1 cellular context compared by ENCODE assay signal in the genomic region with DNA sequence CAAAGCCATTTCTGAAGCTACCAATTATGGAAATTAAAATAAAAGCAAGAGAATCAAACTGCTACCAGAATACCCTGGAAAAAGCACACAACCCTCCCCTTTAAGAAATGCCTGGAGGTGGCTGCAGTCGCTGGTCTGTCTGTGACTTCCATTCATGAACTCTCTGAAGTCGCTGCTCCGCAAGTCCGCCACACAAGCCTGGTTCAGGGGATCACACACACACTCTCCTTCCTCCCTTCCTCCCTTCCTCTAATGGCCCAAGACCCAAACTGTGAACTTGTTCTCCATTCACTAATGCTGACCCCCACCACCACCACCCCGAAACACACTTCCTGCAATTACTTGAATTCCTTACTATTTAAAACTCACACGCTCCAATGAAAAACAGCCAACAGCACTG.
TF ChIP-seq lines count a peak whose summit lies in the region.

No MANE protein-coding gene starts in this region.

TF ChIP-seq in SK-N-SH, 30 proteins besides CTCF, POLR2A, EP300 and RAD21 (continued from another document):
- TF ChIP-seq, protein P1, sequence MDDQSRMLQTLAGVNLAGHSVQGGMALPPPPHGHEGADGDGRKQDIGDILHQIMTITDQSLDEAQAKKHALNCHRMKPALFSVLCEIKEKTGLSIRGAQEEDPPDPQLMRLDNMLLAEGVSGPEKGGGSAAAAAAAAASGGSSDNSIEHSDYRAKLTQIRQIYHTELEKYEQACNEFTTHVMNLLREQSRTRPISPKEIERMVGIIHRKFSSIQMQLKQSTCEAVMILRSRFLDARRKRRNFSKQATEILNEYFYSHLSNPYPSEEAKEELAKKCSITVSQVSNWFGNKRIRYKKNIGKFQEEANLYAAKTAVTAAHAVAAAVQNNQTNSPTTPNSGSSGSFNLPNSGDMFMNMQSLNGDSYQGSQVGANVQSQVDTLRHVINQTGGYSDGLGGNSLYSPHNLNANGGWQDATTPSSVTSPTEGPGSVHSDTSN (IDR thresholded peaks at IDR 0.05) = no peak
- TF ChIP-seq RCOR1 (IDR thresholded peaks at IDR 0.05; ENCODE audit: low read length) (no peak), GATA2 (CRISPR knock-in tag; IDR thresholded peaks at IDR 0.05) (no peak), SIN3A (IDR thresholded peaks at IDR 0.05; ENCODE audit: borderline replicate concordance, low read depth, low read length) (no peak), NFIC (IDR thresholded peaks at IDR 0.05; ENCODE audit: borderline replicate concordance) (no peak), POLR2AphosphoS5 (IDR thresholded peaks at IDR 0.05; ENCODE audit: low read depth, low read length) (no peak)
- TF ChIP-seq, protein P2, sequence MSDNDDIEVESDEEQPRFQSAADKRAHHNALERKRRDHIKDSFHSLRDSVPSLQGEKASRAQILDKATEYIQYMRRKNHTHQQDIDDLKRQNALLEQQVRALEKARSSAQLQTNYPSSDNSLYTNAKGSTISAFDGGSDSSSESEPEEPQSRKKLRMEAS (IDR thresholded peaks at IDR 0.05; ENCODE audit: low read depth) = no peak
